In genomic region chr1:32062867-32063230, GRCh38 we compare ENCODE assay signal across 10 cellular contexts. TPM values are rescaled to one million over a fixed set of nuclear protein-coding genes. Genes with fewer than 3 reads are reported as not detected.
DNase-seq lines count a peak whose midpoint lies in the region; ATAC-seq, FAIRE-seq and TF ChIP-seq lines count a peak whose summit lies in the region.
"Had no signal": no experiment of that assay in that cellular context is flagged by ENCODE, and none has a peak within 500 bp of the region (broad histone marks: within the 10 kb centered on the region; RNA-seq: fewer than 3 reads in every experiment).

No MANE protein-coding gene starts in this region.

- peaks cover 36% of the 10 kb centered on the region for H3K4me1 Mint-ChIP-seq in mesothelial cell of epicardium

- no peak for DNase-seq in heart right ventricle
- DNase-seq in Right ventricle myocardium superior: no peak
- no peak for DNase-seq in GM12878 (ENCODE audit: low read depth, low spot score)
- DNase-seq in mesothelial cell of epicardium (ENCODE audit: low spot score in 2 of 2, unreplicated experiment in 2 of 2): no peak
- DNase-seq in uterus: no peak
- DNase-seq in GM12892 (ENCODE audit: insufficient read length): no peak
- DNase-seq in SKM-1 treated with dmso at 0.1 percent for 144 hours (lab: John Stamatoyannopoulos, UW; ENCODE audit: unreplicated experiment): no peak
- DNase-seq: left colon had no signal

- no peaks in the 10 kb centered on the region for H3K79me2 ChIP-seq in GM12878 (ENCODE audit: control insufficient read depth, insufficient read depth, low read length)

- SMC1A ChIA-PET in GM12878 (lab: Charles Lee; ENCODE audit: uncharacterized antibody, unreplicated experiment): interaction anchor here (0.8 to 3.3 kb wide), 21 partner anchors 9 to 398 kb away, joined by 3 to 20 read pairs (median 3); partner anchors contain the start of genes SPOCD1 and TMEM39B

- H3K9ac ChIP-seq in GM12878 (ENCODE audit: control insufficient read depth, insufficient read depth, low read length): no peak overlapping the region

- TF ChIP-seq EP300 in GM12878 (IDR thresholded peaks at IDR 0.05; ENCODE audit: borderline replicate concordance in 1 of 2, control insufficient read depth in 1 of 2, low read depth in 2 of 2, low read length in 2 of 2): no peak

- POLR2A ChIA-PET in GM12878 (lab: Charles Lee): no interaction called here

- H3K4me3 ChIP-seq in heart right ventricle (no peak overlapping the region), GM12878 (no peak overlapping the region), uterus (no peak overlapping the region)

- H3K36me3 ChIP-seq in heart right ventricle (peaks cover 0 to 49% (median 7%) of the 10 kb centered on the region in 9 donors), GM12878 (ENCODE audit: control insufficient read depth in 2 of 2, insufficient read depth in 2 of 2, low read length in 1 of 2) (peaks cover 13 to 14% of the 10 kb centered on the region in 2 experiments; a peak in 3 of 4 replicates), uterus (no peaks in the 10 kb centered on the region)

- H4K20me1 ChIP-seq in GM12878 (ENCODE audit: control insufficient read depth, insufficient read depth): 0 out of 2 replicates have a peak, but pooled peaks cover 3% of the 10 kb centered on the region

- CTCF ChIA-PET in GM12878 (lab: Yijun Ruan, JAX): interaction anchor here (0.6 to 3.9 kb wide), 33 partner anchors 9 to 396 kb away, joined by 3 to 37 read pairs (median 4); partner anchors contain the start of genes KHDRBS1, KPNA6 and TMEM39B

- H3K27ac Mint-ChIP-seq in mesothelial cell of epicardium: peak overlapping the region; percentile 95

- no peak overlapping the region for H2AFZ ChIP-seq in GM12878 (ENCODE audit: control insufficient read depth, low read depth, low read length)

- no peaks in the 10 kb centered on the region for H3K27me3 ChIP-seq in heart right ventricle
- H3K27me3 ChIP-seq in GM12878 (replicated peaks in 1 of 2; ENCODE audit: control insufficient read depth in 2 of 2, insufficient read depth in 2 of 2, low read length in 1 of 2): no peaks in the 10 kb centered on the region
- H3K27me3 ChIP-seq in uterus: no peaks in the 10 kb centered on the region

- peak; percentile 13; the same call in 1 of the 2 replicates for TF ChIP-seq POLR2A in GM12878 (IDR thresholded peaks at IDR 0.05; ENCODE audit: low read depth, low read length)
- no peak for TF ChIP-seq POLR2A in uterus (IDR thresholded peaks at IDR 0.05)
- TF ChIP-seq POLR2A in GM12892 (IDR thresholded peaks at IDR 0.05; ENCODE audit: low read depth, low read length): no peak

- in situ Hi-C loops in GM12878 (cut with MboI): no loop called here

- H3K27me3 Mint-ChIP-seq in mesothelial cell of epicardium (ENCODE audit: low read depth): no peaks in the 10 kb centered on the region

- peak overlapping the region in 8 of 10 donors; percentile 33 to 73 (median 44) for H3K27ac ChIP-seq in heart right ventricle
- H3K27ac ChIP-seq in GM12878 (ENCODE audit: control insufficient read depth, insufficient read depth): no peak overlapping the region
- H3K27ac ChIP-seq in uterus: peak overlapping the region; percentile 76

- FAIRE-seq in GM12878 (lab: Jason Lieb, UNC): no peak
- no peak for FAIRE-seq in GM12892 (lab: Jason Lieb, UNC)
- FAIRE-seq: bronchial epithelial cell had no signal

- H3K36me3 Mint-ChIP-seq in mesothelial cell of epicardium: peaks cover 27% of the 10 kb centered on the region

- ATAC-seq in heart right ventricle: no peak
- ATAC-seq in Right ventricle myocardium superior (ENCODE audit: poor library complexity): no peak
- ATAC-seq in GM12878: no peak
- ATAC-seq in HG03135 (IDR thresholded peaks at IDR 0.05; ENCODE audit: unreplicated experiment): no peak

- H3K4me3 Mint-ChIP-seq in mesothelial cell of epicardium: peak overlapping the region; percentile 11

- no peak for TF ChIP-seq RAD21 in GM12878 (IDR thresholded peaks at IDR 0.05; ENCODE audit: insufficient read depth, low read depth, low read length)

- 75 to 82% methylated on average over 4 of the region's 4 CpGs for WGBS in heart right ventricle, 2 donors
- whole genome bisulfite sequencing in GM12878 (ENCODE audit: insufficient coverage, insufficient replicate concordance, low lambda C conversion rate, missing lambda C conversion rate): 93% methylated on average over 4 of the region's 4 CpGs

- H3K4me1 ChIP-seq in heart right ventricle: peaks cover 8 to 32% (median 26%) of the 10 kb centered on the region in 9 donors
- peaks cover 4% of the 10 kb centered on the region for H3K4me1 ChIP-seq in GM12878 (ENCODE audit: control insufficient read depth, insufficient read depth, low read length)
- H3K4me1 ChIP-seq in uterus: peaks cover 0 to 4% of the 10 kb centered on the region in 2 donors

- H3K9me3 Mint-ChIP-seq in mesothelial cell of epicardium: no peaks in the 10 kb centered on the region

- no TSS peak for BruUV-seq in GM12878 (replicated peaks; lab: Mats Ljungman, UMichigan)

- no peaks in the 10 kb centered on the region for H3K9me3 ChIP-seq in heart right ventricle
- no peaks in the 10 kb centered on the region for H3K9me3 ChIP-seq in GM12878 (replicated peaks; ENCODE audit: control insufficient read depth, insufficient read depth, low read length)
- no peaks in the 10 kb centered on the region for H3K9me3 ChIP-seq in uterus

- intact Hi-C loops in heart right ventricle (cut with DNase I) (loop anchor here in 3 of 10 donors (10.0 kb wide), 3 partner anchors 48 to 278 kb away; partner anchors contain the start of gene KHDRBS1 (in 2 of the 3)), Right ventricle myocardium superior (cut with DNase I) (loop anchor here (10.0 kb wide), 1 partner anchor 398 kb away; no protein-coding TSS in a partner anchor), GM12878 (cut with micrococcal nuclease; ENCODE audit: unreplicated experiment) (loop anchor here (5.0 to 10.0 kb wide), 4 partner anchors 86 to 398 kb away; partner anchors contain the start of gene SPOCD1), uterus (cut with DNase I; ENCODE audit: low total_unique reads) (no loop called here)

- TF ChIP-seq CTCF in heart right ventricle (IDR thresholded peaks at IDR 0.05): no peak
- TF ChIP-seq CTCF in GM12878 (IDR thresholded peaks at IDR 0.05 in 2 of 3, conservative IDR thresholded peaks at IDR 0.05 in 1 of 3; ENCODE audit: control insufficient read depth in 2 of 3, extremely low read depth in 1 of 3, insufficient read depth in 1 of 3, low read depth in 3 of 3, low read length in 3 of 3): no peak
- no peak for TF ChIP-seq CTCF in mesothelial cell of epicardium (IDR thresholded peaks at IDR 0.05; ENCODE audit: unreplicated experiment)
- no peak for TF ChIP-seq CTCF in uterus (IDR thresholded peaks at IDR 0.05)

- RAD21 ChIA-PET in GM12878 (lab: Charles Lee; ENCODE audit: unreplicated experiment): interaction anchor here (0.7 to 2.6 kb wide), 18 partner anchors 9 to 274 kb away, joined by 3 to 15 read pairs (median 4); partner anchors contain the start of gene TMEM39B

- no peak overlapping the region for H3K4me2 ChIP-seq in GM12878 (ENCODE audit: control insufficient read depth, insufficient read depth)

RNA-seq across cellular contexts. Expression of gene TMEM39B, which starts 9.9 kb away (rescaled TPM):
- total RNA-seq in heart right ventricle: 10 to 100 TPM in 1 of 10 donors, 1 to 10 TPM in 9; 4.8 to 15.5 (median 6.5) TPM
- 1 to 10 TPM; 7.2 to 7.5 TPM for polyA plus RNA-seq in heart right ventricle
- 6.1 TPM for total RNA-seq in Right ventricle myocardium superior
- 12.3 and 16.0 TPM in 2 replicates for total RNA-seq in GM12878 (2013; cell fraction: nucleolus; rRNA removed)
- total RNA-seq in GM12878 (2014; rRNA removed): 5.4 and 6.8 TPM in 2 replicates
- 6.0 and 6.3 TPM in 2 replicates for total RNA-seq in GM12878 (2014; rRNA removed; fragmentation: Illumina TruSeq; extraction: Trizol)
- total RNA-seq in GM12878 (2021): 24.3 TPM in 2 replicates
- polyA plus RNA-seq in GM12878 (2011; ENCODE audit: low read depth): 9.7 TPM
- 4.4 and 14.3 TPM in 2 replicates for polyA plus RNA-seq in GM12878 (2011; rRNA removed)
- polyA plus RNA-seq in GM12878 (2011; cell fraction: cytosol; rRNA removed): 31.1 and 32.2 TPM in 2 replicates
- polyA plus RNA-seq in GM12878 (2011; cell fraction: nucleus; rRNA removed): 23.5 and 25.2 TPM in 2 replicates
- 17.9 and 21.4 TPM in 2 replicates for polyA plus RNA-seq in GM12878 (2012)
- 5.7 and 11.7 TPM in 2 replicates for polyA plus RNA-seq in GM12878 (2014; fragmentation: Illumina TruSeq; extraction: Trizol)
- 1 to 10 TPM; 2.3 to 3.4 TPM for polyA plus RNA-seq in GM12878 (2014; fragmentation: Nextera tagmentation; extraction: Ambion mirVana)
- polyA plus RNA-seq in GM12878 (2014; rRNA removed): 13.0 and 18.9 TPM in 2 replicates
- polyA plus RNA-seq in GM12878 (2016; fragmentation: Nextera tagmentation; extraction: Ambion mirVana): 10 to 100 TPM; 25.1 to 27.2 TPM
- polyA minus RNA-seq in GM12878 (2011; rRNA and poly(A)+ RNA removed): 18.7 and 25.6 TPM in 2 replicates
- 8.3 and 13.0 TPM in 2 replicates for polyA minus RNA-seq in GM12878 (2011; cell fraction: cytosol; rRNA and poly(A)+ RNA removed)
- 5.0 and 8.5 TPM in 2 replicates for polyA minus RNA-seq in GM12878 (2011; cell fraction: nucleus; rRNA and poly(A)+ RNA removed)
- 23.5 to 27.3 TPM (median 26.2 TPM) in 3 replicates for total RNA-seq in mesothelial cell of epicardium
- 10 to 100 TPM in 1 of 4 donors, 1 to 10 TPM in 2, under 1 TPM in 1; 0.88 to 22.4 (median 3.6) TPM for total RNA-seq in uterus
- 12.3 TPM for polyA plus RNA-seq in GM12892 (2012; ENCODE audit: missing spikeins)

RNA-seq across cellular contexts. Expression of gene KPNA6, which starts 45.0 kb away (rescaled TPM):
- 10 to 100 TPM; 73.0 to 92.5 (median 82.6) TPM for total RNA-seq in heart right ventricle
- polyA plus RNA-seq in heart right ventricle: 10 to 100 TPM; 10.2 to 11.3 TPM
- total RNA-seq in Right ventricle myocardium superior: 69.4 TPM
- 27.3 and 28.9 TPM in 2 replicates for total RNA-seq in GM12878 (2013; cell fraction: nucleolus; rRNA removed)
- 25.8 and 31.1 TPM in 2 replicates for total RNA-seq in GM12878 (2014; rRNA removed)
- total RNA-seq in GM12878 (2014; rRNA removed; fragmentation: Illumina TruSeq; extraction: Trizol): 34.5 and 34.9 TPM in 2 replicates
- 51.1 and 55.6 TPM in 2 replicates for total RNA-seq in GM12878 (2021)
- polyA plus RNA-seq in GM12878 (2011; ENCODE audit: low read depth): 10.6 TPM
- 25.1 and 28.9 TPM in 2 replicates for polyA plus RNA-seq in GM12878 (2011; rRNA removed)
- 18.9 and 21.8 TPM in 2 replicates for polyA plus RNA-seq in GM12878 (2011; cell fraction: cytosol; rRNA removed)
- polyA plus RNA-seq in GM12878 (2011; cell fraction: nucleus; rRNA removed): 7.5 and 11.6 TPM in 2 replicates
- polyA plus RNA-seq in GM12878 (2012): 12.7 and 13.4 TPM in 2 replicates
- 24.6 and 25.5 TPM in 2 replicates for polyA plus RNA-seq in GM12878 (2014; fragmentation: Illumina TruSeq; extraction: Trizol)
- polyA plus RNA-seq in GM12878 (2014; fragmentation: Nextera tagmentation; extraction: Ambion mirVana): 10 to 100 TPM; 11.1 to 25.5 TPM
- 23.1 and 26.0 TPM in 2 replicates for polyA plus RNA-seq in GM12878 (2014; rRNA removed)
- 10 to 100 TPM; 28.5 to 35.2 TPM for polyA plus RNA-seq in GM12878 (2016; fragmentation: Nextera tagmentation; extraction: Ambion mirVana)
- 29.7 and 34.2 TPM in 2 replicates for polyA minus RNA-seq in GM12878 (2011; rRNA and poly(A)+ RNA removed)
- 14.3 and 16.5 TPM in 2 replicates for polyA minus RNA-seq in GM12878 (2011; cell fraction: cytosol; rRNA and poly(A)+ RNA removed)
- 5.2 and 6.4 TPM in 2 replicates for polyA minus RNA-seq in GM12878 (2011; cell fraction: nucleus; rRNA and poly(A)+ RNA removed)
- total RNA-seq in mesothelial cell of epicardium: 67.5 to 70.5 TPM (median 68.7 TPM) in 3 replicates
- 10 to 100 TPM; 26.9 to 69.9 (median 38.5) TPM for total RNA-seq in uterus
- polyA plus RNA-seq in GM12892 (2012; ENCODE audit: missing spikeins): 17.1 TPM

RNA-seq across cellular contexts. Expression of gene KHDRBS1, which starts 49.2 kb away (rescaled TPM):
- total RNA-seq in heart right ventricle: 10 to 100 TPM; 64.6 to 78.3 (median 67.1) TPM
- 10 to 100 TPM; 33.2 to 41.2 TPM for polyA plus RNA-seq in heart right ventricle
- total RNA-seq in Right ventricle myocardium superior: 51.0 TPM
- total RNA-seq in GM12878 (2013; cell fraction: nucleolus; rRNA removed): 64.4 and 68.6 TPM in 2 replicates
- 70.5 and 82.1 TPM in 2 replicates for total RNA-seq in GM12878 (2014; rRNA removed)
- 94.4 and 96.7 TPM in 2 replicates for total RNA-seq in GM12878 (2014; rRNA removed; fragmentation: Illumina TruSeq; extraction: Trizol)
- total RNA-seq in GM12878 (2021): 197 and 204 TPM in 2 replicates
- polyA plus RNA-seq in GM12878 (2011; ENCODE audit: low read depth): 86.5 TPM
- polyA plus RNA-seq in GM12878 (2011; rRNA removed): 55.8 and 75.1 TPM in 2 replicates
- 45.5 and 56.2 TPM in 2 replicates for polyA plus RNA-seq in GM12878 (2011; cell fraction: cytosol; rRNA removed)
- 47.1 and 71.8 TPM in 2 replicates for polyA plus RNA-seq in GM12878 (2011; cell fraction: nucleus; rRNA removed)
- polyA plus RNA-seq in GM12878 (2012): 125 and 131 TPM in 2 replicates
- polyA plus RNA-seq in GM12878 (2014; fragmentation: Illumina TruSeq; extraction: Trizol): 163 and 170 TPM in 2 replicates
- 10 to 100 TPM; 42.5 to 97.6 TPM for polyA plus RNA-seq in GM12878 (2014; fragmentation: Nextera tagmentation; extraction: Ambion mirVana)
- polyA plus RNA-seq in GM12878 (2014; rRNA removed): 90.0 and 97.9 TPM in 2 replicates
- 100 to 1,000 TPM; 142 to 157 TPM for polyA plus RNA-seq in GM12878 (2016; fragmentation: Nextera tagmentation; extraction: Ambion mirVana)
- 29.4 and 34.5 TPM in 2 replicates for polyA minus RNA-seq in GM12878 (2011; rRNA and poly(A)+ RNA removed)
- 36.6 and 38.2 TPM in 2 replicates for polyA minus RNA-seq in GM12878 (2011; cell fraction: cytosol; rRNA and poly(A)+ RNA removed)
- 16.7 and 34.1 TPM in 2 replicates for polyA minus RNA-seq in GM12878 (2011; cell fraction: nucleus; rRNA and poly(A)+ RNA removed)
- total RNA-seq in mesothelial cell of epicardium: 244 to 246 TPM (median 245 TPM) in 3 replicates
- total RNA-seq in uterus: 100 to 1,000 TPM in 2 of 4 donors, 10 to 100 TPM in 2; 40.9 to 142 (median 96.5) TPM
- 141 TPM for polyA plus RNA-seq in GM12892 (2012; ENCODE audit: missing spikeins)
